In the genomic region with DNA sequence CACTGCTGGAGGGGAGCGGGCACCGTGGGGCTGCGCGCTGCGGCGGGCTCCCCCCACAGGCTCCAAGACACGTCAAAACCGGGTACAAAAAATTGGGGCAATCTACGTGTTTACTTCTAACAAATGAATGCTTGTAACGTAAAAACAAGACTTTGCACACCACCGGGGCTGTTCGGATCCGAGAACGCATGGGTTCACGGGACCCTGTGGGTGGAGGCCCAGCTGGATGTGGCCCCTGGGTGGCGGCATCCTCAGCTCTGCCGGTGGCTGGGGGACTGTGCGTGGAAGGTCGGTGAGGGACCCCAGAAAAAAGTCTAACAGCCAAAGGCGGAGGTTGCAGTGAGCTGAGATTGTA, we compare ENCODE assay signal across 11 cellular contexts. TPM values are rescaled to one million over a fixed set of nuclear protein-coding genes. Genes with fewer than 3 reads are reported as not detected.
DNase-seq lines count a peak whose midpoint lies in the region; ATAC-seq lines count a peak whose summit lies in the region.
"Had no signal": no experiment of that assay in that cellular context is flagged by ENCODE, and none has a peak within 500 bp of the region (broad histone marks: within the 10 kb centered on the region; RNA-seq: fewer than 3 reads in every experiment).

No MANE protein-coding gene starts in this region.

- CTCF ChIA-PET in activated CD8-positive, alpha-beta memory T cell treated with anti-CD3 and anti-CD28 coated beads, Interleukin-2, amount 10 ng/mL, durations not matched to agents 7 days and 5 days (lab: Charles Lee) = interaction anchor here (0.5 to 4.0 kb wide), 22 partner anchors 12 to 543 kb away, joined by 3 to 48 read pairs (median 4); partner anchors contain the start of genes CEBPA, CEBPG and SLC7A10

- peak overlapping the region; percentile 62 for H3K4me3 Mint-ChIP-seq in stimulated activated effector memory CD8-positive, alpha-beta T cell treated with anti-CD3 and anti-CD28 coated beads, Interleukin-12 subunit alpha, Interleukin-12 subunit beta, amount 100 ng/mL, for 72 hours
- no peak overlapping the region for H3K4me3 Mint-ChIP-seq in activated CD8-positive, alpha-beta memory T cell treated with anti-CD3 and anti-CD28 coated beads, Interleukin-2, amount 10 ng/mL, durations not matched to agents 7 days and 5 days

- DNase-seq in Right ventricle myocardium inferior (ENCODE audit: missing footprints) = peak; percentile 42
- no peak for DNase-seq in cardiac septum (ENCODE audit: low spot score)
- DNase-seq in central memory CD4-positive, alpha-beta T cell = peak; percentile 13
- DNase-seq in stimulated activated effector memory CD8-positive, alpha-beta T cell treated with anti-CD3 and anti-CD28 coated beads, Interleukin-12 subunit alpha, Interleukin-12 subunit beta, amount 100 ng/mL, for 72 hours (ENCODE audit: low spot score in 2 of 2) = no peak
- no peak for DNase-seq in activated CD8-positive, alpha-beta memory T cell treated with anti-CD3 and anti-CD28 coated beads, Interleukin-2, amount 10 ng/mL, durations not matched to agents 7 days and 5 days

- intact Hi-C loops in Right ventricle myocardium inferior (cut with DNase I) = loop anchor here (1.0 to 5.0 kb wide), 2 partner anchors 171 to 536 kb away; no protein-coding TSS in a partner anchor
- intact Hi-C loops in cardiac septum (cut with DNase I) = no loop called here

- peak overlapping the region; percentile 75 for H3K27ac Mint-ChIP-seq in stimulated activated effector memory CD8-positive, alpha-beta T cell treated with anti-CD3 and anti-CD28 coated beads, Interleukin-12 subunit alpha, Interleukin-12 subunit beta, amount 100 ng/mL, for 72 hours
- no peak overlapping the region for H3K27ac Mint-ChIP-seq in activated CD8-positive, alpha-beta memory T cell treated with anti-CD3 and anti-CD28 coated beads, Interleukin-2, amount 10 ng/mL, durations not matched to agents 7 days and 5 days

- H3K27me3 Mint-ChIP-seq in activated CD8-positive, alpha-beta memory T cell treated with anti-CD3 and anti-CD28 coated beads, Interleukin-2, amount 10 ng/mL, durations not matched to agents 7 days and 5 days = peaks cover 13% of the 10 kb centered on the region

- ATAC-seq in Right ventricle myocardium inferior (no peak), GM21576 (IDR thresholded peaks at IDR 0.05; ENCODE audit: unreplicated experiment) (peak; percentile 8), HG03045 (IDR thresholded peaks at IDR 0.05; ENCODE audit: unreplicated experiment) (no peak), HG02798 (IDR thresholded peaks at IDR 0.05; ENCODE audit: poor library complexity, unreplicated experiment) (no peak)
- peak; percentile 3 for ATAC-seq in stimulated activated effector memory CD8-positive, alpha-beta T cell treated with anti-CD3 and anti-CD28 coated beads, Interleukin-12 subunit alpha, Interleukin-12 subunit beta, amount 100 ng/mL, for 72 hours
- ATAC-seq in activated CD8-positive, alpha-beta memory T cell treated with anti-CD3 and anti-CD28 coated beads, Interleukin-2, amount 10 ng/mL, durations not matched to agents 7 days and 5 days = no peak

- no peaks in the 10 kb centered on the region for H3K9me3 Mint-ChIP-seq in stimulated activated effector memory CD8-positive, alpha-beta T cell treated with anti-CD3 and anti-CD28 coated beads, Interleukin-12 subunit alpha, Interleukin-12 subunit beta, amount 100 ng/mL, for 72 hours
- H3K9me3 Mint-ChIP-seq in activated CD8-positive, alpha-beta memory T cell treated with anti-CD3 and anti-CD28 coated beads, Interleukin-2, amount 10 ng/mL, durations not matched to agents 7 days and 5 days (ENCODE audit: low read depth) = no peaks in the 10 kb centered on the region

- peaks cover 34% of the 10 kb centered on the region for H3K4me1 Mint-ChIP-seq in stimulated activated effector memory CD8-positive, alpha-beta T cell treated with anti-CD3 and anti-CD28 coated beads, Interleukin-12 subunit alpha, Interleukin-12 subunit beta, amount 100 ng/mL, for 72 hours
- peaks cover 11% of the 10 kb centered on the region for H3K4me1 Mint-ChIP-seq in activated CD8-positive, alpha-beta memory T cell treated with anti-CD3 and anti-CD28 coated beads, Interleukin-2, amount 10 ng/mL, durations not matched to agents 7 days and 5 days

- H3K36me3 Mint-ChIP-seq in stimulated activated effector memory CD8-positive, alpha-beta T cell treated with anti-CD3 and anti-CD28 coated beads, Interleukin-12 subunit alpha, Interleukin-12 subunit beta, amount 100 ng/mL, for 72 hours = peaks cover 8% of the 10 kb centered on the region
- H3K36me3 Mint-ChIP-seq in activated CD8-positive, alpha-beta memory T cell treated with anti-CD3 and anti-CD28 coated beads, Interleukin-2, amount 10 ng/mL, durations not matched to agents 7 days and 5 days = no peaks in the 10 kb centered on the region

RNA-seq across cellular contexts. Expression of gene SLC7A10, which starts 10.3 kb away (rescaled TPM):
- total RNA-seq in Right ventricle myocardium inferior (0.32 TPM), cardiac septum (not detected)
- not detected for total RNA-seq in activated CD8-positive, alpha-beta memory T cell treated with anti-CD3 and anti-CD28 coated beads, Interleukin-2, amount 10 ng/mL, durations not matched to agents 7 days and 5 days
- total RNA-seq: HT-29, IMR-90, LHCN-M2 had no signal

RNA-seq across cellular contexts. Expression of gene LRP3, which starts 41.8 kb away (rescaled TPM):
- 17.8 TPM for total RNA-seq in Right ventricle myocardium inferior
- 22.4 TPM for total RNA-seq in cardiac septum
- total RNA-seq in activated CD8-positive, alpha-beta memory T cell treated with anti-CD3 and anti-CD28 coated beads, Interleukin-2, amount 10 ng/mL, durations not matched to agents 7 days and 5 days = under 1 TPM in 1 of 2 experiments, not detected in 1; 0.30 TPM
- total RNA-seq: HT-29 had no signal

Comparison
In these comparisons a context has a peak if more than half of its experiments do, and no peak if none do; other contexts are left out.
1. DNase-seq: peak in Right ventricle myocardium inferior (single experiment) and central memory CD4-positive, alpha-beta T cell (single experiment); none in cardiac septum (single experiment), stimulated activated effector memory CD8-positive, alpha-beta T cell treated with anti-CD3 and anti-CD28 coated beads, Interleukin-12 subunit alpha, Interleukin-12 subunit beta, amount 100 ng/mL, for 72 hours (0 of 2) and activated CD8-positive, alpha-beta memory T cell treated with anti-CD3 and anti-CD28 coated beads, Interleukin-2, amount 10 ng/mL, durations not matched to agents 7 days and 5 days (single experiment).
2. ATAC-seq: peak in GM21576 (single experiment) and stimulated activated effector memory CD8-positive, alpha-beta T cell treated with anti-CD3 and anti-CD28 coated beads, Interleukin-12 subunit alpha, Interleukin-12 subunit beta, amount 100 ng/mL, for 72 hours (single experiment); none in Right ventricle myocardium inferior (single experiment), HG03045 (single experiment), activated CD8-positive, alpha-beta memory T cell treated with anti-CD3 and anti-CD28 coated beads, Interleukin-2, amount 10 ng/mL, durations not matched to agents 7 days and 5 days (single experiment) and HG02798 (single experiment).
3. RNA of gene LRP3, which starts 41.8 kb away (total RNA-seq): 22.4 TPM in cardiac septum (single experiment) and 17.8 TPM in Right ventricle myocardium inferior (single experiment); 0.30 TPM in activated CD8-positive, alpha-beta memory T cell treated with anti-CD3 and anti-CD28 coated beads, Interleukin-2, amount 10 ng/mL, durations not matched to agents 7 days and 5 days; every median in the first group is over 10 times any median in the second.